ENCODE assay signal across 8 cellular contexts in genomic region chr12:78181544-78182162, GRCh38.
A peak's percentile ranks its signal among the peaks of the same experiment; 100 is the strongest.
DNase-seq lines count a peak whose midpoint lies in the region; ATAC-seq, FAIRE-seq and TF ChIP-seq lines count a peak whose summit lies in the region.

No MANE protein-coding gene starts in this region.

- no peaks in the 10 kb centered on the region for H3K27me3 ChIP-seq in esophagus muscularis mucosa

- DNase-seq in A549 (ENCODE audit: low read depth in 1 of 2, low spot score in 1 of 2) (peak; percentile 0 to 65), NCI-H526 treated with DMSO at 0.1 percent for 48 hours (lab: John Stamatoyannopoulos, UW) (peak; percentile 60), epithelial cell of esophagus (ENCODE audit: low read depth) (peak; percentile 63), esophagus muscularis mucosa (ENCODE audit: extremely low spot score) (no peak)
- DNase-seq in activated CD4-positive, alpha-beta T cell treated with anti-CD3 and anti-CD28 coated beads for 48 hours = no peak
- no peak for DNase-seq in activated naive CD4-positive, alpha-beta T cell treated with anti-CD3 and anti-CD28 coated beads, Interleukin-2, amount 50 U/mL, for 16 hours

- intact Hi-C loops in esophagus muscularis mucosa (cut with DNase I) = no loop called here

- H3K4me1 ChIP-seq in A549 (no peaks in the 10 kb centered on the region), esophagus muscularis mucosa (no peaks in the 10 kb centered on the region)

- H3K9me3 ChIP-seq in A549 = no peaks in the 10 kb centered on the region
- no peaks in the 10 kb centered on the region for H3K9me3 ChIP-seq in esophagus muscularis mucosa

- CTCF ChIA-PET in A549 (lab: Yijun Ruan, JAX) = interaction anchor here (0.6 to 1.0 kb wide), 2 partner anchors 1181 to 1592 kb away, joined by 3 read pairs; no protein-coding TSS in a partner anchor

- peak; percentile 32 for FAIRE-seq in A549 (lab: Jason Lieb, UNC)

- H3K4me3 ChIP-seq in A549 = no peak overlapping the region
- H3K4me3 ChIP-seq in epithelial cell of esophagus (ENCODE audit: low read length) = no peak overlapping the region
- no peak overlapping the region for H3K4me3 ChIP-seq in esophagus muscularis mucosa

- POLR2A ChIA-PET in A549 (lab: Yijun Ruan, JAX) = no interaction called here

- WGBS in A549 (ENCODE audit: missing lambda C conversion rate) = 21% methylated on average over 3 of the region's 3 CpGs
- 62% methylated on average over 3 of the region's 3 CpGs for WGBS in esophagus muscularis mucosa

- peak; percentile 92 for TF ChIP-seq RAD21 in A549 (conservative IDR thresholded peaks at IDR 0.05 in 1 of 2, IDR thresholded peaks at IDR 0.05 in 1 of 2)

- TF ChIP-seq CTCF in A549 (IDR thresholded peaks at IDR 0.05) (peak; percentile 85), epithelial cell of esophagus (IDR thresholded peaks at IDR 0.05; ENCODE audit: insufficient read depth, low read depth, low read length, missing control alignments) (peak; percentile 71), esophagus muscularis mucosa (IDR thresholded peaks at IDR 0.05) (no peak)

- H3K36me3 ChIP-seq in esophagus muscularis mucosa = peaks cover 0 to 9% (median 0%) of the 10 kb centered on the region in 4 donors

- H3K27ac ChIP-seq in A549 (no peak overlapping the region), esophagus muscularis mucosa (replicated peaks in 1 of 4) (no peak overlapping the region)

- TF ChIP-seq EP300 in A549 (IDR thresholded peaks at IDR 0.05) (no peak), esophagus muscularis mucosa (IDR thresholded peaks at IDR 0.05) (no peak)

- TF ChIP-seq POLR2A in A549 (IDR thresholded peaks at IDR 0.05; ENCODE audit: low read length) (no peak), esophagus muscularis mucosa (IDR thresholded peaks at IDR 0.05; ENCODE audit: low read depth) (no peak)

- peak; percentile 74 to 93; a peak in 4 of 6 replicates for ATAC-seq in A549
- ATAC-seq in GM21786 (IDR thresholded peaks at IDR 0.05; ENCODE audit: unreplicated experiment) = peak; percentile 41
- no peak for ATAC-seq in GM21576 (IDR thresholded peaks at IDR 0.05; ENCODE audit: unreplicated experiment)

- no peak overlapping the region for H3K4me2 ChIP-seq in A549

TF ChIP-seq in A549, 52 proteins besides CTCF, POLR2A, EP300 and RAD21:
- TF ChIP-seq PHF8 (IDR thresholded peaks at IDR 0.05; ENCODE audit: borderline replicate concordance, low read depth) = no peak
- TF ChIP-seq SMC3 (IDR thresholded peaks at IDR 0.05) = peak; percentile 91
- no peak for TF ChIP-seq HOXB5 (CRISPR knock-in tag; IDR thresholded peaks at IDR 0.05)
- no peak for TF ChIP-seq MAZ (IDR thresholded peaks at IDR 0.05; ENCODE audit: borderline replicate concordance, low read depth, low read length)

Comparison
In these comparisons a context has a peak if more than half of its experiments do, and no peak if none do; other contexts are left out.
1. DNase-seq: peak in A549 (2 of 2), NCI-H526 treated with DMSO at 0.1 percent for 48 hours (single experiment) and epithelial cell of esophagus (single experiment); none in esophagus muscularis mucosa (single experiment), activated CD4-positive, alpha-beta T cell treated with anti-CD3 and anti-CD28 coated beads for 48 hours (single experiment) and activated naive CD4-positive, alpha-beta T cell treated with anti-CD3 and anti-CD28 coated beads, Interleukin-2, amount 50 U/mL, for 16 hours (single experiment).
2. CTCF ChIP-seq: peak in A549 (single experiment) and epithelial cell of esophagus (single experiment); none in esophagus muscularis mucosa (0 of 3).